Comparison of ENCODE assay signal across 8 cellular contexts in genomic region chr10:79084012-79084971, GRCh38. TPM values are rescaled to one million over a fixed set of nuclear protein-coding genes. Genes with fewer than 3 reads are reported as not detected.
DNase-seq lines count a peak whose midpoint lies in the region; ATAC-seq lines count a peak whose summit lies in the region.

No MANE protein-coding gene starts in this region.

- H3K36me3 ChIP-seq in Karpas-422 (ENCODE audit: insufficient read depth, low read length), result no peaks in the 10 kb centered on the region

- H3K4me3 Mint-ChIP-seq in activated T-helper 17 cell treated with anti-CD3 and anti-CD28 coated beads, Interleukin-2, amount 50 U/mL, for 72 hours, result peak overlapping the region; percentile 23

- H3K27ac ChIP-seq in Karpas-422 (ENCODE audit: low read length), result peak overlapping the region; percentile 51

- H3K9ac ChIP-seq in Karpas-422 (ENCODE audit: low read length), result peak overlapping the region; percentile 47

- H3K79me2 ChIP-seq in Karpas-422 (ENCODE audit: low read length), result no peaks in the 10 kb centered on the region

- H3K4me3 ChIP-seq in Karpas-422 (ENCODE audit: low read length), result peak overlapping the region; percentile 51

- peak; percentile 61 for ATAC-seq in activated T-helper 17 cell treated with anti-CD3 and anti-CD28 coated beads, Interleukin-2, amount 50 U/mL, for 72 hours (replicated peaks)
- ATAC-seq in Right ventricle myocardium inferior (peak; percentile 76), GM18511 (IDR thresholded peaks at IDR 0.05; ENCODE audit: unreplicated experiment) (no peak), GM19452 (IDR thresholded peaks at IDR 0.05; ENCODE audit: unreplicated experiment) (no peak)

- no peaks in the 10 kb centered on the region for H3K27me3 Mint-ChIP-seq in activated T-helper 17 cell treated with anti-CD3 and anti-CD28 coated beads, Interleukin-2, amount 50 U/mL, for 72 hours

- no peaks in the 10 kb centered on the region for H3K36me3 Mint-ChIP-seq in activated T-helper 17 cell treated with anti-CD3 and anti-CD28 coated beads, Interleukin-2, amount 50 U/mL, for 72 hours (ENCODE audit: low read depth)

- peaks cover 27% of the 10 kb centered on the region; the same call in 1 of the 2 replicates for H4K20me1 ChIP-seq in Karpas-422 (ENCODE audit: insufficient read depth, low read depth, low read length)

- H3K9me3 ChIP-seq in Karpas-422 (ENCODE audit: low read length), result no peaks in the 10 kb centered on the region

- intact Hi-C loops in Right ventricle myocardium inferior (cut with DNase I), result no loop called here

- H3K4me1 ChIP-seq in Karpas-422 (ENCODE audit: low read length), result peaks cover 90% of the 10 kb centered on the region

- H2AFZ ChIP-seq in Karpas-422 (ENCODE audit: low read length), result no peak overlapping the region

- peak overlapping the region; percentile 72 for H3K4me2 ChIP-seq in Karpas-422 (ENCODE audit: low read depth, low read length, poor library complexity, severe bottlenecking)

- DNase-seq in ELR (ENCODE audit: low read depth), result peak; percentile 77
- DNase-seq in Karpas-422, result peak; percentile 86
- DNase-seq in Right ventricle myocardium inferior (ENCODE audit: missing footprints), result peak; percentile 99
- DNase-seq in pons (ENCODE audit: low spot score), result peak; percentile 90
- DNase-seq in NCI-H1436 treated with DMSO at 0.1 percent for 48 hours (lab: John Stamatoyannopoulos, UW), result no peak

- peaks cover 19% of the 10 kb centered on the region for H3K4me1 Mint-ChIP-seq in activated T-helper 17 cell treated with anti-CD3 and anti-CD28 coated beads, Interleukin-2, amount 50 U/mL, for 72 hours

- H3K27ac Mint-ChIP-seq in activated T-helper 17 cell treated with anti-CD3 and anti-CD28 coated beads, Interleukin-2, amount 50 U/mL, for 72 hours, result peak overlapping the region; percentile 65

- no peaks in the 10 kb centered on the region for H3K9me3 Mint-ChIP-seq in activated T-helper 17 cell treated with anti-CD3 and anti-CD28 coated beads, Interleukin-2, amount 50 U/mL, for 72 hours

- no peaks in the 10 kb centered on the region for H3K9me2 ChIP-seq in Karpas-422 (replicated peaks; ENCODE audit: insufficient read depth, low read length)

- H3K27me3 ChIP-seq in Karpas-422 (ENCODE audit: low read length), result no peaks in the 10 kb centered on the region

RNA-seq across cellular contexts. Expression of gene ZMIZ1, which starts 15.5 kb away (rescaled TPM):
- total RNA-seq in Karpas-422 (2014; rRNA removed; shearing (Covaris generic); ENCODE audit: low replicate concordance), result 63.0 and 73.1 TPM in 2 replicates
- total RNA-seq in activated T-helper 17 cell treated with anti-CD3 and anti-CD28 coated beads, Interleukin-2, amount 50 U/mL, for 72 hours, result 10 to 100 TPM; 32.9 to 82.6 TPM
- total RNA-seq in Right ventricle myocardium inferior, result 48.8 TPM

Comparison
In these comparisons a context has a peak if more than half of its experiments do, and no peak if none do; other contexts are left out.
1. ATAC-seq: peak in activated T-helper 17 cell treated with anti-CD3 and anti-CD28 coated beads, Interleukin-2, amount 50 U/mL, for 72 hours (single experiment) and Right ventricle myocardium inferior (single experiment); none in GM18511 (single experiment) and GM19452 (single experiment).